8 cellular contexts compared by ENCODE assay signal in the genomic region with DNA sequence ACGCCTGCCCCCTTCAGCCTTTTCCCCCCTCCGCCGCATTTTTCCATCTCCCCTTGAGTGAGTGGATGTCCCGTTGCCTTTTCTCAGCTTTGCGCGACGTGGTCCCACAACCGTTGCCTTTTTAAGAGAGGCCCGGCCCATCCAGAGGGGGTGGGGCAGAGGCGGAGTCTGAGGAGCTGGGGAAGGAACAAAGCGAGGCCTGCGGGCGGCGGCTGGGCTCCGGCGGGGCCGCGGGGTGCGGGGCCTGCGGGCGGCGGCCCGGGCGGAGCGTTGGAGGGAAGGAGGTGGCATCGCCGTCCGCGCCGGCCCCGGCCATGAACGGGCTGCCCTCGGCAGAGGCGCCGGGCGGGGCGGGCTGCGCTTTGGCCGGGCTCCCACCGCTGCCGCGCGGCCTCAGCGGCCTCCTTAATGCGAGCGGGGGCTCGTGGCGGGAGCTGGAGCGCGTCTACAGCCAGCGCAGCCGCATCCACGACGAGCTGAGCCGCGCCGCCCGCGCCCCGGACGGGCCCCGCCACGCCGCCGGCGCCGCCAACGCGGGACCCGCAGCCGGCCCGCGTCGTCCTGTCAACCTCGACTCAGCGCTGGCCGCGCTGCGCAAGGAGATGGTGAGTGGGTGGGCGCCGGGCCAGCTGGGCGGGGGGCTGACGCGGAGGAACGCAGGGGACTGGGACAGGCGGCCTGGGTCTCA. TPM values are rescaled to one million over a fixed set of nuclear protein-coding genes. Genes with fewer than 3 reads are reported as not detected.
DNase-seq lines count a peak whose midpoint lies in the region; ATAC-seq lines count a peak whose summit lies in the region.

A gene (plus strand): TSS at position 183 of the 688 bp plus-strand sequence. CDS start 132 bp downstream, at position 315.

- peak within 1 kb of the TSS; percentile 99 for H3K27ac Mint-ChIP-seq in activated CD4-positive, alpha-beta T cell treated with anti-CD3 and anti-CD28 coated beads, Interleukin-2, amount 10 ng/mL, durations not matched to agents 7 days and 5 days

- CTCF ChIA-PET in activated CD4-positive, alpha-beta T cell treated with anti-CD3 and anti-CD28 coated beads, Interleukin-2, amount 10 ng/mL, durations not matched to agents 7 days and 5 days (lab: Charles Lee): interaction anchor here (0.6 to 6.0 kb wide), 17 partner anchors 8 to 202 kb away, joined by 3 to 57 read pairs (median 5); a partner anchor contains a TSS

- peaks cover 28% of the 10 kb centered on the region for H3K36me3 Mint-ChIP-seq in activated CD4-positive, alpha-beta T cell treated with anti-CD3 and anti-CD28 coated beads, Interleukin-2, amount 10 ng/mL, durations not matched to agents 7 days and 5 days (ENCODE audit: low read depth)

- ATAC-seq in HG02678 (IDR thresholded peaks at IDR 0.05; ENCODE audit: unreplicated experiment): no peak

- H3K27me3 Mint-ChIP-seq in activated CD4-positive, alpha-beta T cell treated with anti-CD3 and anti-CD28 coated beads, Interleukin-2, amount 10 ng/mL, durations not matched to agents 7 days and 5 days: no peaks in the 10 kb centered on the region

- H3K27ac ChIP-seq in cingulate gyrus (ENCODE audit: low read depth, low read length) (peak within 1 kb of the TSS; percentile 84), layer of hippocampus (ENCODE audit: low read depth, low read length) (peak within 1 kb of the TSS; percentile 79)

- DNase-seq in DMS153 treated with DMSO at 0.1 percent for 48 hours (lab: John Stamatoyannopoulos, UW; ENCODE audit: unreplicated experiment) (peak; percentile 53), DMS153 (lab: John Stamatoyannopoulos, UW) (no peak), NCI-H446 treated with DMSO at 0.1 percent for 48 hours (lab: John Stamatoyannopoulos, UW) (peak; percentile 61)
- DNase-seq in activated CD4-positive, alpha-beta T cell treated with anti-CD3 and anti-CD28 coated beads, Interleukin-2, amount 10 ng/mL, durations not matched to agents 7 days and 5 days: peak; percentile 94
- DNase-seq in stimulated activated CD4-positive, alpha-beta T cell treated with anti-CD3 and anti-CD28 coated beads, Interleukin-1b, Interleukin-23, amount 100 ng/mL, for 1 hour (ENCODE audit: low read depth in 2 of 2): peak; percentile 77

- H3K4me3 Mint-ChIP-seq in activated CD4-positive, alpha-beta T cell treated with anti-CD3 and anti-CD28 coated beads, Interleukin-2, amount 10 ng/mL, durations not matched to agents 7 days and 5 days: peak within 1 kb of the TSS; percentile 99

- no peaks in the 10 kb centered on the region for H3K27me3 ChIP-seq in layer of hippocampus (ENCODE audit: control insufficient read depth, insufficient read depth, low read length)

- no peaks in the 10 kb centered on the region for H3K9me3 Mint-ChIP-seq in activated CD4-positive, alpha-beta T cell treated with anti-CD3 and anti-CD28 coated beads, Interleukin-2, amount 10 ng/mL, durations not matched to agents 7 days and 5 days

- H3K4me1 Mint-ChIP-seq in activated CD4-positive, alpha-beta T cell treated with anti-CD3 and anti-CD28 coated beads, Interleukin-2, amount 10 ng/mL, durations not matched to agents 7 days and 5 days: peaks cover 47% of the 10 kb centered on the region

- POLR2A ChIA-PET in activated CD4-positive, alpha-beta T cell treated with anti-CD3 and anti-CD28 coated beads, Interleukin-2, amount 10 ng/mL, durations not matched to agents 7 days and 5 days (lab: Charles Lee): interaction anchor here (0.6 to 1.0 kb wide), 3 partner anchors 16 to 793 kb away, joined by 3 read pairs; a partner anchor contains a TSS

RNA-seq across cellular contexts. Expression of the gene that starts here (rescaled TPM):
- total RNA-seq in activated CD4-positive, alpha-beta T cell treated with anti-CD3 and anti-CD28 coated beads, Interleukin-2, amount 10 ng/mL, durations not matched to agents 7 days and 5 days: 10 to 100 TPM; 34.1 to 42.1 TPM
